Comparison of ENCODE assay signal across 15 cellular contexts in genomic region chr13:66765559-66765958, GRCh38.
A peak's percentile ranks its signal among the peaks of the same experiment; 100 is the strongest.
DNase-seq lines count a peak whose midpoint lies in the region; ATAC-seq lines count a peak whose summit lies in the region.
"Had no signal": no experiment of that assay in that cellular context is flagged by ENCODE, and none has a peak within 500 bp of the region (broad histone marks: within the 10 kb centered on the region; RNA-seq: fewer than 3 reads in every experiment).

No MANE protein-coding gene starts in this region.

- in situ Hi-C loops in KBM-7 (cut with MboI; ENCODE audit: low pct_unique_long_range_greater_than_20kb, low sequenced_read_pairs): no loop called here

- ATAC-seq in GM21786 (IDR thresholded peaks at IDR 0.05; ENCODE audit: unreplicated experiment): no peak
- ATAC-seq: A549, GM23338 had no signal

- DNase-seq in COR-L47 (lab: John Stamatoyannopoulos, UW) (peak; percentile 8), HT-29 (ENCODE audit: low spot score) (peak; percentile 8), NCI-H748 (lab: John Stamatoyannopoulos, UW; ENCODE audit: unreplicated experiment) (peak; percentile 22), amniotic epithelial cell (ENCODE audit: low read depth) (peak; percentile 2), NCI-H2029 (lab: John Stamatoyannopoulos, UW) (no peak), KBM-7 (no peak)
- DNase-seq in activated CD4-positive, alpha-beta T cell treated with anti-CD3 and anti-CD28 coated beads for 48 hours: no peak
- DNase-seq: BE2C; CD4-positive, alpha-beta memory T cell; DMS153; GF-D8; H7 had no signal

Comparison
In these comparisons a context has a peak if more than half of its experiments do, and no peak if none do; other contexts are left out.
1. DNase-seq: peak in COR-L47 (single experiment), HT-29 (single experiment), NCI-H748 (single experiment) and amniotic epithelial cell (single experiment); none in NCI-H2029 (single experiment), KBM-7 (single experiment) and activated CD4-positive, alpha-beta T cell treated with anti-CD3 and anti-CD28 coated beads for 48 hours (single experiment).